9 cellular contexts compared by ENCODE assay signal in the genomic region with DNA sequence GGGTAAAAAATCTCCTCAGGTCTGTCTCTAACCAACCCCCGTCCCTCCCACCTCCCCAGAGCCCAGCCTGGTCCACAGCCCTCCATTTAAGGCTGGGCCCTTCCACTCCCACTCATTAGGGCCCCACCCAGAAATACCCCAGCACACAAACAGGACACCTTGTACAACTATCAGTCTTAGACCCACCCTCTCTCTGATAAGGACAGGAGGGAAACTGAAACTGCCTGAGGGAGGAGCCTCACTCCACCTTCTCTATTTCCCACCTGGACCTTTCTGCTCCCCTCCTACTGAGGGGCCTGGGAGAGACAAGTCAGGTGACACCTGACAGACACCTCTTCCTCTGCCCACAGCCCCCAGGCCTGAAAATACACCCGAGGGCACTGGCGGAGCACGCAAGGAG.
DNase-seq lines count a peak whose midpoint lies in the region; TF ChIP-seq lines count a peak whose summit lies in the region.
"Had no signal": no experiment of that assay in that cellular context is flagged by ENCODE, and none has a peak within 500 bp of the region (broad histone marks: within the 10 kb centered on the region; RNA-seq: fewer than 3 reads in every experiment).

No MANE protein-coding gene starts in this region.

- H3K27ac Mint-ChIP-seq in activated T-cell treated with anti-CD3 and anti-CD28 coated beads, Interleukin-2, amount 50 U/mL, for 24 hours: no peak overlapping the region

- intact Hi-C loops in transverse colon (cut with DNase I; ENCODE audit: low total_unique reads): no loop called here

- 40 to 80% methylated on average over 1 to 4 of the region's 4 CpGs for WGBS in transverse colon (ENCODE audit: low coverage in 1 of 2), 2 donors

- H3K9me3 Mint-ChIP-seq in activated T-cell treated with anti-CD3 and anti-CD28 coated beads, Interleukin-2, amount 50 U/mL, for 24 hours: no peaks in the 10 kb centered on the region

- TF ChIP-seq POLR2A in transverse colon (IDR thresholded peaks at IDR 0.05): peak; percentile 30

- in situ Hi-C loops in transverse colon (cut with MboI; ENCODE audit: low pct_ligation_motif_present in 1 of 4, low pct_unique_long_range_greater_than_20kb in 1 of 4, low sequenced_read_pairs in 3 of 4): no loop called here

- H3K27ac ChIP-seq in right atrium auricular region (peak overlapping the region in 1 of 2 donors; percentile 8), transverse colon (peak overlapping the region; percentile 84 to 89 (median 88))
- H3K27ac ChIP-seq: SK-N-MC had no signal

- H3K4me1 Mint-ChIP-seq in activated T-cell treated with anti-CD3 and anti-CD28 coated beads, Interleukin-2, amount 50 U/mL, for 24 hours (ENCODE audit: low read depth): peaks cover 16% of the 10 kb centered on the region

- H3K9me3 ChIP-seq in right atrium auricular region: no peaks in the 10 kb centered on the region
- no peaks in the 10 kb centered on the region for H3K9me3 ChIP-seq in transverse colon

- TF ChIP-seq EP300 in transverse colon (IDR thresholded peaks at IDR 0.05; ENCODE audit: low read depth): peak; percentile 54

- H3K4me1 ChIP-seq in right atrium auricular region (peaks cover 0 to 48% of the 10 kb centered on the region in 2 donors), transverse colon (peaks cover 4 to 64% (median 56%) of the 10 kb centered on the region in 4 donors)

- H3K36me3 Mint-ChIP-seq in activated T-cell treated with anti-CD3 and anti-CD28 coated beads, Interleukin-2, amount 50 U/mL, for 24 hours (ENCODE audit: low read depth): no peaks in the 10 kb centered on the region

- H3K36me3 ChIP-seq in right atrium auricular region (no peaks in the 10 kb centered on the region), transverse colon (no peaks in the 10 kb centered on the region)

- H3K27me3 ChIP-seq in right atrium auricular region (no peaks in the 10 kb centered on the region), transverse colon (peaks cover 34% of the 10 kb centered on the region)

- no peak for TF ChIP-seq CTCF in right atrium auricular region (IDR thresholded peaks at IDR 0.05)
- TF ChIP-seq CTCF in transverse colon (IDR thresholded peaks at IDR 0.05): no peak

- H3K4me3 ChIP-seq in right atrium auricular region: peak overlapping the region; percentile 52 to 59
- peak overlapping the region in 3 of 4 donors; percentile 33 to 58 (median 40) for H3K4me3 ChIP-seq in transverse colon
- H3K4me3 ChIP-seq: SK-N-MC had no signal

- peak overlapping the region; percentile 77 for H3K4me3 Mint-ChIP-seq in activated T-cell treated with anti-CD3 and anti-CD28 coated beads, Interleukin-2, amount 50 U/mL, for 24 hours

- no peak for DNase-seq in activated T-cell treated with anti-CD3 and anti-CD28 coated beads, Interleukin-2, amount 50 U/mL, for 24 hours
- DNase-seq in activated T-cell treated with anti-CD3 and anti-CD28 coated beads, Interleukin-2, amount 50 U/mL, for 1 hour: no peak
- DNase-seq in HT-29 (ENCODE audit: low spot score): peak; percentile 67
- DNase-seq in right atrium auricular region (ENCODE audit: low spot score): no peak
- DNase-seq in transverse colon: peak; percentile 80
- no peak for DNase-seq in stimulated activated CD8-positive, alpha-beta memory T cell treated with anti-CD3 and anti-CD28 coated beads, Interleukin-4, amount 100 ng/mL, for 48 hours
- DNase-seq in NCI-H187 (lab: John Stamatoyannopoulos, UW): no peak
- no peak for DNase-seq in HUDEP-2 (lab: John Stamatoyannopoulos, UW; ENCODE audit: unreplicated experiment in 76 of 76)

- peaks cover 63% of the 10 kb centered on the region for H3K27me3 Mint-ChIP-seq in activated T-cell treated with anti-CD3 and anti-CD28 coated beads, Interleukin-2, amount 50 U/mL, for 24 hours

Comparison
In these comparisons a context has a peak if more than half of its experiments do, and no peak if none do; other contexts are left out.
1. DNase-seq: peak in HT-29 (single experiment) and transverse colon (single experiment); none in activated T-cell treated with anti-CD3 and anti-CD28 coated beads, Interleukin-2, amount 50 U/mL, for 24 hours (single experiment), activated T-cell treated with anti-CD3 and anti-CD28 coated beads, Interleukin-2, amount 50 U/mL, for 1 hour (single experiment), right atrium auricular region (single experiment), stimulated activated CD8-positive, alpha-beta memory T cell treated with anti-CD3 and anti-CD28 coated beads, Interleukin-4, amount 100 ng/mL, for 48 hours (single experiment), NCI-H187 (0 of 2) and HUDEP-2 (0 of 76).